In the genomic region with DNA sequence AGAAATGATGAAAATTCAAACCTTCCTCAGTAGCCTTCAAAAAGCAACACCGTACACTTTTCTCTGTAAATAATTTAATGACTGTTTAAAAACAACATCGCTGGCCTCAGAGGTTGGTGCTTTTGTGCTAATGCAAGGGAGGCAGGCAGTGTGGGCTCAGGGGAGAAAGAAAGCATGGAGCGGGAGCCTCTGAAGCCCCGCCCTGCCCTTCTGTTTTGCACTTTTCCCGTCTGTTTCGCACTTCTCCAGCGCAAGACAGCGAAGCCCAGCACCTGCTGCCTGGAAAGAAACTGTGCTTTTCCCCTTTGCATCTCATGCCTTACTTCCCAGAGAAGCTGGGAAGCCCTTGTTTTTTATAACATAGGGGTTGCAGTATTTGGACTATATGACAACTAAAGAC, we compare ENCODE assay signal across 19 cellular contexts. TPM values are rescaled to one million over a fixed set of nuclear protein-coding genes. Genes with fewer than 3 reads are reported as not detected.
DNase-seq lines count a peak whose midpoint lies in the region; TF ChIP-seq lines count a peak whose summit lies in the region.
"Had no signal": no experiment of that assay in that cellular context is flagged by ENCODE, and none has a peak within 500 bp of the region (broad histone marks: within the 10 kb centered on the region; RNA-seq: fewer than 3 reads in every experiment).

No MANE protein-coding gene starts in this region.

- H3K36me3 Mint-ChIP-seq in endodermal cell (ENCODE audit: low read depth): no peaks in the 10 kb centered on the region

- H3K4me3 Mint-ChIP-seq in endodermal cell: no peak overlapping the region

- H4K20me1 ChIP-seq in KMS-11 (ENCODE audit: insufficient read depth) (no peaks in the 10 kb centered on the region), smooth muscle cell (ENCODE audit: low read depth) (no peaks in the 10 kb centered on the region)

- no peak for TF ChIP-seq CTCF in KMS-11 (conservative IDR thresholded peaks at IDR 0.05; ENCODE audit: low read depth, low read length)
- no peak for TF ChIP-seq CTCF in endodermal cell (conservative IDR thresholded peaks at IDR 0.05)
- no peak for TF ChIP-seq CTCF in smooth muscle cell (IDR thresholded peaks at IDR 0.05; ENCODE audit: borderline replicate concordance, insufficient read depth, poor library complexity, severe bottlenecking)

- no peaks in the 10 kb centered on the region for H3F3A ChIP-seq in smooth muscle cell (ENCODE audit: low read depth)

- peak overlapping the region; percentile 23; the same call in 1 of the 2 replicates for H3K9ac ChIP-seq in ES-I3 (ENCODE audit: low read depth, low read length)
- H3K9ac ChIP-seq in KMS-11: no peak overlapping the region
- no peak overlapping the region for H3K9ac ChIP-seq in endodermal cell (ENCODE audit: extremely low read depth, low read length, poor library complexity, severe bottlenecking)
- H3K9ac ChIP-seq in smooth muscle cell (ENCODE audit: low read depth): no peak overlapping the region
- H3K9ac ChIP-seq: SK-N-SH had no signal

- H3K9me3 ChIP-seq in ES-I3 (ENCODE audit: control insufficient read depth, insufficient read depth, low read length): no peaks in the 10 kb centered on the region
- no peaks in the 10 kb centered on the region for H3K9me3 ChIP-seq in endodermal cell (ENCODE audit: control insufficient read depth, low read length)
- H3K9me3 ChIP-seq in smooth muscle cell (replicated peaks; ENCODE audit: low read depth): no peaks in the 10 kb centered on the region
- H3K9me3 ChIP-seq: BE2C, SK-N-SH had no signal

- H3K9me3 Mint-ChIP-seq in endodermal cell: no peaks in the 10 kb centered on the region

- no peak overlapping the region for H2AFZ ChIP-seq in KMS-11 (ENCODE audit: low read depth)
- H2AFZ ChIP-seq in smooth muscle cell (ENCODE audit: low read depth): no peak overlapping the region

- H3K4me3 ChIP-seq in KMS-11 (IDR thresholded peaks at IDR 0.05; ENCODE audit: insufficient read depth, low read depth, low read length) (no peak overlapping the region), endodermal cell (ENCODE audit: low read length) (no peak overlapping the region), smooth muscle cell (no peak overlapping the region)
- H3K4me3 ChIP-seq: K562 had no signal

- H3K36me3 ChIP-seq in ES-I3 (ENCODE audit: insufficient read depth, low read length): no peaks in the 10 kb centered on the region
- no peaks in the 10 kb centered on the region for H3K36me3 ChIP-seq in KMS-11 (ENCODE audit: insufficient read depth)
- no peaks in the 10 kb centered on the region for H3K36me3 ChIP-seq in endodermal cell (ENCODE audit: control insufficient read depth, insufficient read depth, low read length)
- H3K36me3 ChIP-seq in smooth muscle cell (ENCODE audit: low read depth): no peaks in the 10 kb centered on the region
- H3K36me3 ChIP-seq: BE2C had no signal

- H3K27ac Mint-ChIP-seq in endodermal cell: no peak overlapping the region

- peak overlapping the region; percentile 93; the same call in 1 of the 2 replicates for H3K4me2 ChIP-seq in KMS-11
- H3K4me2 ChIP-seq in smooth muscle cell: peak overlapping the region; percentile 47
- H3K4me2 ChIP-seq: SK-N-SH had no signal

- peaks cover 47% of the 10 kb centered on the region for H3K4me1 ChIP-seq in ES-I3 (ENCODE audit: insufficient read depth, low read length)
- H3K4me1 ChIP-seq in KMS-11 (ENCODE audit: low read depth, poor library complexity, severe bottlenecking): peaks cover 87% of the 10 kb centered on the region
- H3K4me1 ChIP-seq in endodermal cell (ENCODE audit: control insufficient read depth, insufficient read depth, low read length): no peaks in the 10 kb centered on the region
- H3K4me1 ChIP-seq in smooth muscle cell (ENCODE audit: low read depth): peaks cover 7% of the 10 kb centered on the region
- H3K4me1 ChIP-seq: BE2C had no signal

- H3K4me1 Mint-ChIP-seq in endodermal cell: peaks cover 17% of the 10 kb centered on the region

- WGBS in endodermal cell (ENCODE audit: insufficient coverage in 1 of 2, insufficient read length in 1 of 2), 2 experiments: 69 to 74% methylated on average over 4 to 8 of the region's 8 CpGs
- WGBS in smooth muscle cell (ENCODE audit: low lambda C conversion rate): 74% methylated on average over 8 of the region's 8 CpGs

- no peak overlapping the region for H3K27ac ChIP-seq in KMS-11
- H3K27ac ChIP-seq in endodermal cell (ENCODE audit: low read depth, low read length): no peak overlapping the region
- no peak overlapping the region for H3K27ac ChIP-seq in smooth muscle cell (ENCODE audit: low read depth)

- DNase-seq in endodermal cell (peak; percentile 61), smooth muscle cell (lab: John Stamatoyannopoulos, UW; ENCODE audit: unreplicated experiment) (no peak), NCI-H69 (lab: John Stamatoyannopoulos, UW) (no peak), 8988T (no peak)
- DNase-seq in activated CD4-positive, alpha-beta T cell treated with anti-CD3 and anti-CD28 coated beads for 48 hours: no peak
- DNase-seq: BE2C, DND-41, GOT3, NCI-H1105, NCI-H2029 treated with DMSO at 0.1 percent for 48 hours, NCI-H446, SIG-M5, SK-N-SH, T-helper 2 cell had no signal

- H3K27me3 ChIP-seq in KMS-11 (ENCODE audit: insufficient read depth, low read depth) (no peaks in the 10 kb centered on the region), endodermal cell (ENCODE audit: control insufficient read depth, insufficient read depth, low read length, poor library complexity, severe bottlenecking) (no peaks in the 10 kb centered on the region), smooth muscle cell (ENCODE audit: low read depth) (no peaks in the 10 kb centered on the region)

- H3K79me2 ChIP-seq in KMS-11 (ENCODE audit: insufficient read depth, low read depth) (no peaks in the 10 kb centered on the region), smooth muscle cell (ENCODE audit: low read depth) (no peaks in the 10 kb centered on the region)

- H3K27me3 Mint-ChIP-seq in endodermal cell (ENCODE audit: insufficient read depth): peaks cover 13% of the 10 kb centered on the region

RNA-seq across cellular contexts. Expression of a gene that starts 23.1 kb away (rescaled TPM):
- not detected for total RNA-seq in endodermal cell
- polyA plus RNA-seq in endodermal cell (2013, experiment 1 of 2): 0.28 TPM
- not detected for polyA plus RNA-seq in endodermal cell (2013, experiment 2 of 2)
- 1.3 TPM in 1 of 2 replicates, not detected in the other for total RNA-seq in smooth muscle cell
- polyA plus RNA-seq in smooth muscle cell: 0.33 TPM in 1 of 2 replicates, not detected in the other
- total RNA-seq: A673, HepG2, K562 had no signal
- polyA plus RNA-seq: HepG2, SK-N-SH had no signal
